Comparison of ENCODE assay signal across 7 cellular contexts in genomic region chr20:23722851-23723250, GRCh38. TPM values are rescaled to one million over a fixed set of nuclear protein-coding genes. Genes with fewer than 3 reads are reported as not detected.
"Had no signal": no experiment of that assay in that cellular context is flagged by ENCODE, and none has a peak within 500 bp of the region (broad histone marks: within the 10 kb centered on the region; RNA-seq: fewer than 3 reads in every experiment).

No MANE protein-coding gene starts in this region.

RNA-seq across cellular contexts. Expression of gene CST1, which starts 27.9 kb away (rescaled TPM):
- total RNA-seq: IMR-90, NCI-H460, Peyer's patch, Right ventricle myocardium inferior, SJCRH30 had no signal
- polyA plus RNA-seq: IMR-90 had no signal

RNA-seq across cellular contexts. Expression of gene CST4, which starts 34.0 kb away (rescaled TPM):
- total RNA-seq: IMR-90, PC-9, Peyer's patch, Right ventricle myocardium inferior, RPMI7951, SJCRH30 had no signal
- polyA plus RNA-seq: IMR-90 had no signal
